12 cellular contexts compared by ENCODE assay signal in the genomic region with DNA sequence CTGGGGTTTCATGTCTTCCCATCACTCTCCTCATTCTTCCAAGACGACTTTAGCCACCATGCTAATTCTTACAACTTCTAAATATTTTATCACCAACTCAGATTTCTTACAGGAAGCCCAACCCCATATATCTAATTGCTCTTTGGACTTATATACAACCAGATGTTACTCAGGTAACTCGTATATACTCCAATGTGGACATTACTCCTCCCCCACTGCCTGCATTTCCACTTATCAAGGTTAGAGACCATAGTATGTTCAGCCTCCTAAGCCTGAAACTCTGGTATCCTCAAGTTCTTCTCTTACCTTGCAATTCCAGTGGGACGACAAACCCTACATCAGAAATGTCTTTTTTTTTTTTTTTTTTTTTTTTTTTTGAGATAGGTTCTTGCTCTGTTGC.
"Had no signal": no experiment of that assay in that cellular context is flagged by ENCODE, and none has a peak within 500 bp of the region (broad histone marks: within the 10 kb centered on the region; RNA-seq: fewer than 3 reads in every experiment).

No MANE protein-coding gene starts in this region.

- H3K4me3 Mint-ChIP-seq: activated naive CD8-positive, alpha-beta T cell; mesothelial cell of epicardium; stimulated activated naive CD8-positive, alpha-beta T cell treated with anti-CD3 and anti-CD28 coated beads, Interleukin-15, Interleukin-2, amounts not matched to agents 100 ng/mL and 50 ng/mL, for 24 hours had no signal

- H3K27me3 Mint-ChIP-seq: activated naive CD8-positive, alpha-beta T cell had no signal

- H3K27me3 ChIP-seq: upper lobe of left lung had no signal

- H3K9me3 Mint-ChIP-seq: activated T-helper 1 cell treated with anti-CD3 and anti-CD28 coated beads, Interleukin-12 subunit alpha, Interleukin-12 subunit beta, Interleukin-2, Interleukin-4 antibody, amounts not matched to agents 30 ng/mL and 10 ng/mL and 1 ng/mL, durations not matched to agents 14 hours and 24 hours and 36 hours; mesothelial cell of epicardium; stimulated activated naive CD8-positive, alpha-beta T cell treated with anti-CD3 and anti-CD28 coated beads, Interleukin-15, Interleukin-2, amounts not matched to agents 100 ng/mL and 50 ng/mL, for 24 hours had no signal

- ATAC-seq: left lobe of liver, psoas muscle, right cardiac atrium had no signal

- H3K4me3 ChIP-seq: psoas muscle, upper lobe of left lung had no signal

- DNase-seq: activated CD4-positive, alpha-beta T cell treated with anti-CD3 and anti-CD28 coated beads, Interleukin-2, amount 50 U/mL, for 4 hours; hippocampal formation; psoas muscle; right cardiac atrium; T-helper 2 cell; upper lobe of left lung had no signal

- H3K27ac Mint-ChIP-seq: activated naive CD8-positive, alpha-beta T cell; activated T-helper 1 cell treated with anti-CD3 and anti-CD28 coated beads, Interleukin-12 subunit alpha, Interleukin-12 subunit beta, Interleukin-2, Interleukin-4 antibody, amounts not matched to agents 30 ng/mL and 10 ng/mL and 1 ng/mL, durations not matched to agents 14 hours and 24 hours and 36 hours; mesothelial cell of epicardium; stimulated activated naive CD8-positive, alpha-beta T cell treated with anti-CD3 and anti-CD28 coated beads, Interleukin-15, Interleukin-2, amounts not matched to agents 100 ng/mL and 50 ng/mL, for 24 hours had no signal

- H3K9me3 ChIP-seq: psoas muscle, upper lobe of left lung had no signal

- H3K27ac ChIP-seq: psoas muscle, upper lobe of left lung, VCaP had no signal
